ENCODE assay signal across 9 cellular contexts in genomic region chr19:48997972-48998371, GRCh38. TPM values are rescaled to one million over a fixed set of nuclear protein-coding genes. Genes with fewer than 3 reads are reported as not detected.
A peak's percentile ranks its signal among the peaks of the same experiment; 100 is the strongest.
DNase-seq lines count a peak whose midpoint lies in the region; ATAC-seq and TF ChIP-seq lines count a peak whose summit lies in the region.
"Had no signal": no experiment of that assay in that cellular context is flagged by ENCODE, and none has a peak within 500 bp of the region (broad histone marks: within the 10 kb centered on the region; RNA-seq: fewer than 3 reads in every experiment).

No MANE protein-coding gene starts in this region.

- H3K36me3 ChIP-seq in liver (ENCODE audit: control insufficient read depth in 4 of 4, insufficient read depth in 3 of 4, low read depth in 1 of 4, low read length in 3 of 4), result peaks cover 0 to 3% (median 2%) of the 10 kb centered on the region in 4 donors

- TF ChIP-seq CTCF in GM12873 (IDR thresholded peaks at IDR 0.05; ENCODE audit: insufficient read depth, low read depth, low read length, missing control alignments) (peak; percentile 70), liver (IDR thresholded peaks at IDR 0.05; ENCODE audit: low read depth, low read length, missing input control) (peak; percentile 22)

- no peak overlapping the region for H3K4me3 Mint-ChIP-seq in activated naive CD8-positive, alpha-beta T cell treated with anti-CD3 and anti-CD28 coated beads, Interleukin-2, amount 10 ng/mL, durations not matched to agents 7 days and 5 days

- no peaks in the 10 kb centered on the region for H3K27me3 ChIP-seq in liver (ENCODE audit: control insufficient read depth in 4 of 4, insufficient read depth in 4 of 4, low read length in 3 of 4)

- 71% methylated on average over 5 of the region's 5 CpGs for WGBS in liver

- H3K9ac ChIP-seq in liver (ENCODE audit: low read depth in 1 of 2, low read length in 2 of 2), result no peak overlapping the region

- no peak overlapping the region for H3K4me3 ChIP-seq in liver (ENCODE audit: low read depth in 1 of 3, low read length in 3 of 3)

- no peaks in the 10 kb centered on the region for H3K9me3 Mint-ChIP-seq in activated naive CD8-positive, alpha-beta T cell treated with anti-CD3 and anti-CD28 coated beads, Interleukin-2, amount 10 ng/mL, durations not matched to agents 7 days and 5 days

- no peaks in the 10 kb centered on the region for H3K27me3 Mint-ChIP-seq in activated naive CD8-positive, alpha-beta T cell treated with anti-CD3 and anti-CD28 coated beads, Interleukin-2, amount 10 ng/mL, durations not matched to agents 7 days and 5 days

- peak; percentile 7 to 63 for TF ChIP-seq RAD21 in liver (IDR thresholded peaks at IDR 0.05)

- peaks cover 2% of the 10 kb centered on the region for H3K36me3 Mint-ChIP-seq in activated naive CD8-positive, alpha-beta T cell treated with anti-CD3 and anti-CD28 coated beads, Interleukin-2, amount 10 ng/mL, durations not matched to agents 7 days and 5 days

- H3K4me1 Mint-ChIP-seq in activated naive CD8-positive, alpha-beta T cell treated with anti-CD3 and anti-CD28 coated beads, Interleukin-2, amount 10 ng/mL, durations not matched to agents 7 days and 5 days, result peaks cover 24% of the 10 kb centered on the region

- POLR2A ChIA-PET in activated naive CD8-positive, alpha-beta T cell treated with anti-CD3 and anti-CD28 coated beads, Interleukin-2, amount 10 ng/mL, durations not matched to agents 7 days and 5 days (lab: Charles Lee), result interaction anchor here (0.9 kb wide), 1 partner anchor 97 kb away, joined by 3 read pairs; no protein-coding TSS in a partner anchor

- no peak overlapping the region for H3K27ac Mint-ChIP-seq in activated naive CD8-positive, alpha-beta T cell treated with anti-CD3 and anti-CD28 coated beads, Interleukin-2, amount 10 ng/mL, durations not matched to agents 7 days and 5 days

- no peaks in the 10 kb centered on the region for H3K9me3 ChIP-seq in liver (ENCODE audit: control insufficient read depth in 4 of 4, low read length in 3 of 4)

- DNase-seq in AG08396 (ENCODE audit: low spot score) (peak; percentile 64), OCI-M1 (lab: John Stamatoyannopoulos, UW) (peak; percentile 83), cortex of kidney (lab: John Stamatoyannopoulos, UW) (no peak), NCI-H526 treated with DMSO at 0.1 percent for 48 hours (lab: John Stamatoyannopoulos, UW) (no peak)
- DNase-seq in activated naive CD8-positive, alpha-beta T cell treated with anti-CD3 and anti-CD28 coated beads, Interleukin-2, amount 10 ng/mL, durations not matched to agents 7 days and 5 days, result peak; percentile 64

- peaks cover 2 to 13% (median 7%) of the 10 kb centered on the region in 4 donors for H3K4me1 ChIP-seq in liver (ENCODE audit: control insufficient read depth in 4 of 4, insufficient read depth in 4 of 4, low read length in 3 of 4)

- H3K27ac ChIP-seq in liver (ENCODE audit: low read depth in 1 of 2, low read length in 2 of 2), result no peak overlapping the region

- no peak for ATAC-seq in activated naive CD8-positive, alpha-beta T cell treated with anti-CD3 and anti-CD28 coated beads, Interleukin-2, amount 10 ng/mL, durations not matched to agents 7 days and 5 days (ENCODE audit: low read depth)
- ATAC-seq in GM21825 (IDR thresholded peaks at IDR 0.05; ENCODE audit: unreplicated experiment), result no peak

TF ChIP-seq in liver, 16 proteins besides CTCF, POLR2A, EP300 and RAD21:
- TF ChIP-seq EGR1 (IDR thresholded peaks at IDR 0.05; ENCODE audit: low read depth in 2 of 2) (no peak), MAX (IDR thresholded peaks at IDR 0.05) (no peak), FOXA1 (IDR thresholded peaks at IDR 0.05) (no peak), REST (IDR thresholded peaks at IDR 0.05) (no peak), RXRA (IDR thresholded peaks at IDR 0.05) (no peak), TAF1 (conservative IDR thresholded peaks at IDR 0.05) (no peak), YY1 (IDR thresholded peaks at IDR 0.05) (no peak), GABPA (IDR thresholded peaks at IDR 0.05 in 1 of 2, conservative IDR thresholded peaks at IDR 0.05 in 1 of 2) (no peak), NR2F2 (IDR thresholded peaks at IDR 0.05) (no peak), ATF3 (IDR thresholded peaks at IDR 0.05) (no peak), HNF4G (IDR thresholded peaks at IDR 0.05) (no peak), SP1 (IDR thresholded peaks at IDR 0.05) (no peak), HNF4A (conservative IDR thresholded peaks at IDR 0.05) (no peak), JUND (IDR thresholded peaks at IDR 0.05) (no peak), FOXA2 (IDR thresholded peaks at IDR 0.05) (no peak), ZBTB33 (IDR thresholded peaks at IDR 0.05) (no peak)

RNA-seq across cellular contexts. Expression of gene RUVBL2, which starts 4.3 kb away (rescaled TPM):
- 10 to 100 TPM; 71.3 to 76.1 TPM for total RNA-seq in activated naive CD8-positive, alpha-beta T cell treated with anti-CD3 and anti-CD28 coated beads, Interleukin-2, amount 10 ng/mL, durations not matched to agents 7 days and 5 days
- 10 to 100 TPM; 52.5 to 80.1 TPM for total RNA-seq in liver
- 10 to 100 TPM; 29.6 to 46.7 TPM for polyA plus RNA-seq in liver

RNA-seq across cellular contexts. Expression of gene GYS1, which starts 4.9 kb away (rescaled TPM):
- total RNA-seq in activated naive CD8-positive, alpha-beta T cell treated with anti-CD3 and anti-CD28 coated beads, Interleukin-2, amount 10 ng/mL, durations not matched to agents 7 days and 5 days, result 10 to 100 TPM; 58.0 to 63.1 TPM
- 1 to 10 TPM; 8.4 to 8.7 TPM for total RNA-seq in liver
- 1 to 10 TPM; 2.6 to 4.2 TPM for polyA plus RNA-seq in liver

RNA-seq across cellular contexts. Expression of gene LHB, which starts 18.9 kb away (rescaled TPM):
- total RNA-seq in activated naive CD8-positive, alpha-beta T cell treated with anti-CD3 and anti-CD28 coated beads, Interleukin-2, amount 10 ng/mL, durations not matched to agents 7 days and 5 days, result not detected
- not detected for total RNA-seq in liver
- polyA plus RNA-seq in liver, result not detected

RNA-seq across cellular contexts. Expression of gene CGB3, which starts 26.2 kb away (rescaled TPM):
- not detected for total RNA-seq in activated naive CD8-positive, alpha-beta T cell treated with anti-CD3 and anti-CD28 coated beads, Interleukin-2, amount 10 ng/mL, durations not matched to agents 7 days and 5 days
- not detected for total RNA-seq in liver
- polyA plus RNA-seq in liver, result not detected
- polyA plus RNA-seq: esophagus had no signal

RNA-seq across cellular contexts. Expression of gene FTL, which starts 32.9 kb away (rescaled TPM):
- 1,000 to 10,000 TPM; 1,232 to 1,343 TPM for total RNA-seq in activated naive CD8-positive, alpha-beta T cell treated with anti-CD3 and anti-CD28 coated beads, Interleukin-2, amount 10 ng/mL, durations not matched to agents 7 days and 5 days
- 1,000 to 10,000 TPM; 2,528 to 9,360 TPM for total RNA-seq in liver
- polyA plus RNA-seq in liver, result over 10,000 TPM; 15,042 to 16,395 TPM

Comparison
In these comparisons a context has a peak if more than half of its experiments do, and no peak if none do; other contexts are left out.
1. DNase-seq: peak in AG08396 (single experiment), OCI-M1 (single experiment) and activated naive CD8-positive, alpha-beta T cell treated with anti-CD3 and anti-CD28 coated beads, Interleukin-2, amount 10 ng/mL, durations not matched to agents 7 days and 5 days (single experiment); none in cortex of kidney (single experiment) and NCI-H526 treated with DMSO at 0.1 percent for 48 hours (single experiment).
2. RNA of gene GYS1, which starts 4.9 kb away (total RNA-seq): 58.0 to 63.1 TPM in activated naive CD8-positive, alpha-beta T cell treated with anti-CD3 and anti-CD28 coated beads, Interleukin-2, amount 10 ng/mL, durations not matched to agents 7 days and 5 days; 8.4 to 8.7 TPM in liver; every median in the first group is over 4 times any median in the second.